ENCODE assay signal across 1 cellular context in the genomic region with DNA sequence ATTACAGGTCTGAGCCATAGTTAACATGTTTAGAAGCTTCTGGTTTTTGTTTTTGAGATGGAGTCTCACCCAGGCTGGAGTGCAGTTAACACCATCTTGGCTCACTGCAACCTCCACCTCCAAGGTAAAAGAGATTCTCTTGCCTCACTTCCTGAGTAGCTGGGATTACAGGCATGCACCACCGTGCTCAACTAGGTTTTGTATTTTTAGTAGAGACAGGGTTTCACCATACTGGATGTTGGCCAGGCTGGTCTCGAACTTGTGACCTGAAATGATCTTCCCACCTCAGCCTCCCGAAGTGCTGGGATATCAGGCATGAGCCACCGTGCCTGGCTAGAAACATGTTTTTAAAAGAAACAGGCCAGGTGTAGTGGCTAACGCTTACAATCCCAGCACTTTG.
TF ChIP-seq lines count a peak whose summit lies in the region.

No MANE protein-coding gene starts in this region.

TF ChIP-seq in GM23338, 12 proteins besides CTCF, POLR2A, EP300 and RAD21:
- no peak for TF ChIP-seq ETS1 (IDR thresholded peaks at IDR 0.05)
- no peak for TF ChIP-seq CREB1 (CRISPR knock-in tag; IDR thresholded peaks at IDR 0.05; ENCODE audit: low read depth)
- TF ChIP-seq ZNF331 (CRISPR knock-in tag; IDR thresholded peaks at IDR 0.05; ENCODE audit: low read depth), result no peak
- no peak for TF ChIP-seq ZNF114 (CRISPR knock-in tag; IDR thresholded peaks at IDR 0.05)
- no peak for TF ChIP-seq EZH2 (IDR thresholded peaks at IDR 0.05; ENCODE audit: low read depth, unreplicated experiment)
- TF ChIP-seq STAT1 (IDR thresholded peaks at IDR 0.05; ENCODE audit: unreplicated experiment), result no peak
- TF ChIP-seq EZH2phosphoT487 (IDR thresholded peaks at IDR 0.05; ENCODE audit: unreplicated experiment), result no peak
- no peak for TF ChIP-seq JUNB (IDR thresholded peaks at IDR 0.05; ENCODE audit: unreplicated experiment)
- no peak for TF ChIP-seq REST (IDR thresholded peaks at IDR 0.05; ENCODE audit: unreplicated experiment)
- no peak for TF ChIP-seq NANOG (IDR thresholded peaks at IDR 0.05; ENCODE audit: borderline replicate concordance)
- TF ChIP-seq ZNF462 (CRISPR knock-in tag; IDR thresholded peaks at IDR 0.05), result no peak
- no peak for TF ChIP-seq POLR2AphosphoS5 (IDR thresholded peaks at IDR 0.05; ENCODE audit: low read depth)
TF ChIP-seq in GM23338: peak in this region for 0.
